In the genomic region with DNA sequence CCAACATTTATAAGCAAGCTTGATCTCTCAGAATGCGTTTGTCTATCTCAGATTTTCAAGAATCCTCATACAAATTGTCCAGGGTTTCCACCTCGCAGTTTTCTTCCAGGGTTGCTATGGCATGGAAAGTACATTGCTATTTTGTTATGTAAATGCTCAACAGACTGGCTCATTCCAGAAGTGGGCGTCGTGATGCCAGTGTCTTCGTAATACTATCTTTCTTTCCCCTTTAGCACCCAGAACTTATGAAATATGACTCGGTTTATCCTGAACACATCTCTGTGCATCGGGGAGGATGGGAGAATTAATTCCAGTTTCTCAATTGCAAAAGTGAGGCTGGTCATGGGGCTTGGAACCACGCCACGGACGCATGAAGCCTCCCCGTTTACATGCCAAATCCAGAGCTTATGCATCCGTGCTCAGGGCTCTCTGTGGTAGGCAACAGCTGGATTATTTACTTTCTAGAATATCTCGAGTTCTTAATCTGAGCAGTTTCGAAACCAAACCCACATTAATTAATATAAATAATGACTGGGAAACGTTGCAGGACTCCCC, we compare ENCODE assay signal across 19 cellular contexts.
DNase-seq lines count a peak whose midpoint lies in the region; ATAC-seq and TF ChIP-seq lines count a peak whose summit lies in the region.
"Had no signal": no experiment of that assay in that cellular context is flagged by ENCODE, and none has a peak within 500 bp of the region (broad histone marks: within the 10 kb centered on the region; RNA-seq: fewer than 3 reads in every experiment).

No MANE protein-coding gene starts in this region.

- DNase-seq in fibroblast of lung (ENCODE audit: low read depth in 2 of 2) (peak; percentile 0 to 61), mucosa of descending colon (peak in 2 of 3 donors; percentile 29 to 36), KBM-7 (no peak), MM.1S (no peak)
- DNase-seq in activated CD4-positive, CD25-positive, alpha-beta regulatory T cell treated with anti-CD3 and anti-CD28 coated beads, Interleukin-2, amount 50 U/mL, for 72 hours, result no peak
- DNase-seq: activated CD4-positive, alpha-beta T cell treated with anti-CD3 and anti-CD28 coated beads, Interleukin-2, amount 10 ng/mL, durations not matched to agents 24 days and 14 days; activated CD8-positive, alpha-beta memory T cell treated with anti-CD3 and anti-CD28 coated beads, Interleukin-2, amount 50 U/mL, for 48 hours; activated effector memory CD4-positive, alpha-beta T cell treated with anti-CD3 and anti-CD28 coated beads, Interleukin-2, amount 50 U/mL, for 16 hours; effector CD4-positive, alpha-beta T cell; foreskin keratinocyte; NCI-H1930; NCI-H446; NK-92 treated with Interleukin-12 subunit alpha and Interleukin-12 subunit beta, amount 100 ng/mL, for 24 hours; pancreas; RPMI8226; stimulated activated CD8-positive, alpha-beta memory T cell treated with anti-CD3 and anti-CD28 coated beads, Interleukin-4, amount 100 ng/mL, for 48 hours had no signal

- H3K4me3 ChIP-seq in fibroblast of lung (replicated peaks in 1 of 4; ENCODE audit: control extremely low read depth in 1 of 4, insufficient read depth in 1 of 4, low read depth in 3 of 4, low read length in 4 of 4) (no peak overlapping the region), mucosa of descending colon (no peak overlapping the region), subcutaneous abdominal adipose tissue (ENCODE audit: low read depth in 1 of 5, low read length in 5 of 5) (no peak overlapping the region), MM.1S (ENCODE audit: low read length) (no peak overlapping the region)
- H3K4me3 ChIP-seq: adrenal gland, pancreas had no signal

- H4K20me1 ChIP-seq in fibroblast of lung (ENCODE audit: control insufficient read depth, extremely low read depth, insufficient read depth, low read length), result no peaks in the 10 kb centered on the region
- no peaks in the 10 kb centered on the region for H4K20me1 ChIP-seq in MM.1S (ENCODE audit: insufficient read depth, low read length)

- ATAC-seq in mucosa of descending colon, result no peak

- no peaks in the 10 kb centered on the region for H3K79me2 ChIP-seq in fibroblast of lung (ENCODE audit: control insufficient read depth, insufficient read depth, low read length)
- no peaks in the 10 kb centered on the region for H3K79me2 ChIP-seq in MM.1S (ENCODE audit: low read length)

- H3K9me3 ChIP-seq in fibroblast of lung (ENCODE audit: control insufficient read depth, insufficient read depth, low read depth, low read length) (no peaks in the 10 kb centered on the region), mucosa of descending colon (no peaks in the 10 kb centered on the region), subcutaneous abdominal adipose tissue (ENCODE audit: control insufficient read depth in 5 of 5, low read length in 5 of 5) (no peaks in the 10 kb centered on the region), MM.1S (replicated peaks; ENCODE audit: insufficient read depth, low read length) (no peaks in the 10 kb centered on the region)
- H3K9me3 ChIP-seq: adrenal gland, pancreas had no signal

- H3K4me1 ChIP-seq in fibroblast of lung (ENCODE audit: control insufficient read depth, extremely low read depth, insufficient read depth, low read length), result no peaks in the 10 kb centered on the region
- H3K4me1 ChIP-seq in mucosa of descending colon (ENCODE audit: low read depth), result no peaks in the 10 kb centered on the region
- H3K4me1 ChIP-seq in subcutaneous abdominal adipose tissue (ENCODE audit: control insufficient read depth in 5 of 5, insufficient read depth in 5 of 5, low read length in 5 of 5), result peaks cover 6 to 34% (median 30%) of the 10 kb centered on the region in 5 donors
- H3K4me1 ChIP-seq in MM.1S (ENCODE audit: low read length), result no peaks in the 10 kb centered on the region
- H3K4me1 ChIP-seq: adrenal gland, foreskin keratinocyte had no signal

- H3K27ac ChIP-seq in VCaP (peak overlapping the region; percentile 49), fibroblast of lung (ENCODE audit: insufficient read depth, low read length) (no peak overlapping the region), subcutaneous abdominal adipose tissue (ENCODE audit: low read depth, low read length) (peak overlapping the region; percentile 82), MM.1S (ENCODE audit: low read length) (no peak overlapping the region)
- H3K27ac ChIP-seq: foreskin keratinocyte, pancreas had no signal

- no peak for TF ChIP-seq CTCF in VCaP (conservative IDR thresholded peaks at IDR 0.05)
- TF ChIP-seq CTCF in fibroblast of lung (conservative IDR thresholded peaks at IDR 0.05 in 1 of 2, IDR thresholded peaks at IDR 0.05 in 1 of 2; ENCODE audit: low read depth in 1 of 2, low read length in 2 of 2), result no peak
- TF ChIP-seq CTCF in mucosa of descending colon (IDR thresholded peaks at IDR 0.05), result no peak
- no peak for TF ChIP-seq CTCF in MM.1S (IDR thresholded peaks at IDR 0.05; ENCODE audit: low read length)

- H2AFZ ChIP-seq in fibroblast of lung (ENCODE audit: low read length), result no peak overlapping the region
- no peak overlapping the region for H2AFZ ChIP-seq in MM.1S (ENCODE audit: low read length)

- H3K36me3 ChIP-seq in fibroblast of lung (ENCODE audit: control insufficient read depth, insufficient read depth, low read length) (no peaks in the 10 kb centered on the region), mucosa of descending colon (ENCODE audit: low read depth) (no peaks in the 10 kb centered on the region), subcutaneous abdominal adipose tissue (ENCODE audit: control insufficient read depth in 5 of 5, insufficient read depth in 5 of 5, low read length in 5 of 5) (no peaks in the 10 kb centered on the region), MM.1S (replicated peaks; ENCODE audit: insufficient read depth, low read length) (no peaks in the 10 kb centered on the region)
- H3K36me3 ChIP-seq: adrenal gland, pancreas had no signal

- H3K27me3 ChIP-seq in fibroblast of lung (ENCODE audit: control insufficient read depth, insufficient read depth, low read length) (no peaks in the 10 kb centered on the region), subcutaneous abdominal adipose tissue (ENCODE audit: control insufficient read depth in 5 of 5, insufficient read depth in 4 of 5, low read length in 5 of 5) (no peaks in the 10 kb centered on the region), MM.1S (replicated peaks; ENCODE audit: insufficient read depth, low read length) (no peaks in the 10 kb centered on the region)
- H3K27me3 ChIP-seq: adrenal gland, foreskin keratinocyte, pancreas had no signal

- no peaks in the 10 kb centered on the region for H3K9me2 ChIP-seq in MM.1S (replicated peaks; ENCODE audit: insufficient read depth, low read length)

- in situ Hi-C loops in KBM-7 (cut with MboI; ENCODE audit: low pct_unique_long_range_greater_than_20kb, low sequenced_read_pairs), result no loop called here

- intact Hi-C loops in mucosa of descending colon (cut with DNase I, micrococcal nuclease), result loop anchor here in 1 of 2 donors (5.0 kb wide), 1 partner anchor 1098 kb away; the partner anchor contains the start of gene MAF

- no peak overlapping the region for H3K9ac ChIP-seq in fibroblast of lung (ENCODE audit: insufficient read depth, low read length)
- H3K9ac ChIP-seq in subcutaneous abdominal adipose tissue (ENCODE audit: low read length in 5 of 5), result no peak overlapping the region
- no peak overlapping the region for H3K9ac ChIP-seq in MM.1S (ENCODE audit: low read length)

- no peaks in the 10 kb centered on the region for H3F3A ChIP-seq in MM.1S (ENCODE audit: insufficient read depth, low read length)

- H3K4me2 ChIP-seq in fibroblast of lung (ENCODE audit: extremely low read depth, insufficient read depth, low read length) (no peak overlapping the region), MM.1S (ENCODE audit: low read depth, low read length) (no peak overlapping the region)

Comparison
In these comparisons a context has a peak if more than half of its experiments do, and no peak if none do; other contexts are left out.
1. H3K27ac ChIP-seq: peak in VCaP (single experiment) and subcutaneous abdominal adipose tissue (single experiment); none in fibroblast of lung (single experiment) and MM.1S (single experiment).
2. DNase-seq: peak in fibroblast of lung (2 of 2) and mucosa of descending colon (2 of 3); none in activated CD4-positive, CD25-positive, alpha-beta regulatory T cell treated with anti-CD3 and anti-CD28 coated beads, Interleukin-2, amount 50 U/mL, for 72 hours (single experiment), KBM-7 (single experiment) and MM.1S (single experiment).